10 cellular contexts compared by ENCODE assay signal in genomic region chr11:128841461-128842072, GRCh38. TPM values are rescaled to one million over a fixed set of nuclear protein-coding genes. Genes with fewer than 3 reads are reported as not detected.
DNase-seq lines count a peak whose midpoint lies in the region; ATAC-seq, FAIRE-seq and TF ChIP-seq lines count a peak whose summit lies in the region.
"Had no signal": no experiment of that assay in that cellular context is flagged by ENCODE, and none has a peak within 500 bp of the region (broad histone marks: within the 10 kb centered on the region; RNA-seq: fewer than 3 reads in every experiment).

No MANE protein-coding gene starts in this region.

- peak; percentile 58 for ATAC-seq in GM18858 (IDR thresholded peaks at IDR 0.05; ENCODE audit: unreplicated experiment)
- ATAC-seq in GM21576 (IDR thresholded peaks at IDR 0.05; ENCODE audit: unreplicated experiment), result peak; percentile 60
- ATAC-seq in HG03469 (IDR thresholded peaks at IDR 0.05; ENCODE audit: unreplicated experiment), result peak; percentile 49
- ATAC-seq in activated CD4-positive, alpha-beta T cell treated with anti-CD3 and anti-CD28 coated beads for 36 hours, result no peak

- H3K9me3 ChIP-seq in kidney (ENCODE audit: control insufficient read depth in 1 of 2, low read length in 2 of 2) (no peaks in the 10 kb centered on the region), SK-N-SH (no peaks in the 10 kb centered on the region), tibial artery (no peaks in the 10 kb centered on the region)

- H3K79me2 ChIP-seq in SK-N-SH (ENCODE audit: insufficient read depth), result no peaks in the 10 kb centered on the region

- no peaks in the 10 kb centered on the region for H3K27me3 ChIP-seq in SK-N-SH (ENCODE audit: insufficient read depth)
- H3K27me3 ChIP-seq in tibial artery, result peaks cover 0 to 6% of the 10 kb centered on the region in 2 donors

- H3K4me3 ChIP-seq in kidney (ENCODE audit: low read length in 2 of 2) (peak overlapping the region; percentile 4 to 18), SK-N-SH (ENCODE audit: low read depth in 2 of 2, low read length in 1 of 2) (no peak overlapping the region), tibial artery (no peak overlapping the region)

- H3K27ac ChIP-seq in kidney (ENCODE audit: low read depth in 2 of 2, low read length in 2 of 2), result peak overlapping the region in 1 of 2 donors; percentile 26
- no peak overlapping the region for H3K27ac ChIP-seq in SK-N-SH (ENCODE audit: low read depth in 2 of 2, low read length in 1 of 2)
- no peak overlapping the region for H3K27ac ChIP-seq in tibial artery

- peaks cover 16 to 21% of the 10 kb centered on the region in 2 donors for H3K4me1 ChIP-seq in kidney (ENCODE audit: control insufficient read depth in 1 of 2, insufficient read depth in 1 of 2, low read depth in 1 of 2, low read length in 2 of 2)
- no peaks in the 10 kb centered on the region for H3K4me1 ChIP-seq in SK-N-SH (ENCODE audit: control insufficient read depth in 1 of 2, insufficient read depth in 2 of 2, low read depth in 1 of 2, low read length in 1 of 2)
- no peaks in the 10 kb centered on the region for H3K4me1 ChIP-seq in tibial artery

- H3K9ac ChIP-seq in kidney (ENCODE audit: low read length in 2 of 2), result peak overlapping the region in 1 of 2 donors; percentile 15
- H3K9ac ChIP-seq in SK-N-SH, result no peak overlapping the region

- H3K36me3 Mint-ChIP-seq in activated CD4-positive, alpha-beta T cell treated with anti-CD3 and anti-CD28 coated beads for 36 hours (ENCODE audit: low read depth), result no peaks in the 10 kb centered on the region

- no peaks in the 10 kb centered on the region for H3K9me3 Mint-ChIP-seq in activated CD4-positive, alpha-beta T cell treated with anti-CD3 and anti-CD28 coated beads for 36 hours (ENCODE audit: low read depth)

- no peaks in the 10 kb centered on the region for H3K9me2 ChIP-seq in SK-N-SH

- H3K4me1 Mint-ChIP-seq in activated CD4-positive, alpha-beta T cell treated with anti-CD3 and anti-CD28 coated beads for 36 hours, result peaks cover 77% of the 10 kb centered on the region

- no peak for TF ChIP-seq EP300 in SK-N-SH (IDR thresholded peaks at IDR 0.05; ENCODE audit: borderline replicate concordance in 1 of 2, low read depth in 1 of 2, low read length in 1 of 2)

- H4K20me1 ChIP-seq in SK-N-SH (ENCODE audit: insufficient read depth), result no peaks in the 10 kb centered on the region

- CTCF ChIA-PET in SK-N-SH (lab: Yijun Ruan, JAX), result interaction anchor here (0.9 to 1.1 kb wide), 2 partner anchors 11 to 669 kb away, joined by 3 read pairs; no protein-coding TSS in a partner anchor
- CTCF ChIA-PET in activated CD4-positive, alpha-beta T cell treated with anti-CD3 and anti-CD28 coated beads for 36 hours (lab: Charles Lee), result no interaction called here

- H3K27ac Mint-ChIP-seq in activated CD4-positive, alpha-beta T cell treated with anti-CD3 and anti-CD28 coated beads for 36 hours, result no peak overlapping the region

- intact Hi-C loops in kidney (cut with DNase I), result no loop called here
- intact Hi-C loops in tibial artery (cut with DNase I; ENCODE audit: low total_unique reads), result no loop called here
- intact Hi-C loops in activated CD4-positive, alpha-beta T cell treated with anti-CD3 and anti-CD28 coated beads for 36 hours (cut with DNase I, micrococcal nuclease), result no loop called here

- H3K36me3 ChIP-seq in kidney (ENCODE audit: control insufficient read depth in 1 of 2, insufficient read depth in 2 of 2, low read length in 2 of 2) (peaks cover 0 to 10% of the 10 kb centered on the region in 2 donors), SK-N-SH (replicated peaks in 1 of 2; ENCODE audit: control insufficient read depth in 1 of 2, insufficient read depth in 2 of 2, low read length in 1 of 2) (no peaks in the 10 kb centered on the region), tibial artery (no peaks in the 10 kb centered on the region)

- no peak overlapping the region for H3K4me2 ChIP-seq in SK-N-SH

- 81% methylated on average over 7 of the region's 7 CpGs for WGBS in SK-N-SH (ENCODE audit: low lambda C conversion rate)

- no peak for FAIRE-seq in kidney (lab: Jason Lieb, UNC)
- FAIRE-seq: G401.6 had no signal

- no peaks in the 10 kb centered on the region for H3F3A ChIP-seq in SK-N-SH (replicated peaks; ENCODE audit: insufficient read depth)

- H3K27me3 Mint-ChIP-seq in activated CD4-positive, alpha-beta T cell treated with anti-CD3 and anti-CD28 coated beads for 36 hours, result no peaks in the 10 kb centered on the region

- POLR2A ChIA-PET in SK-N-SH (lab: Yijun Ruan, JAX), result no interaction called here
- POLR2A ChIA-PET in activated CD4-positive, alpha-beta T cell treated with anti-CD3 and anti-CD28 coated beads for 36 hours (lab: Charles Lee), result no interaction called here

- TF ChIP-seq CTCF in kidney (IDR thresholded peaks at IDR 0.05; ENCODE audit: borderline replicate concordance, extremely low read depth, insufficient read depth) (no peak), SK-N-SH (IDR thresholded peaks at IDR 0.05) (no peak), tibial artery (IDR thresholded peaks at IDR 0.05) (no peak)

- no peak for DNase-seq in kidney
- DNase-seq in middle frontal gyrus (ENCODE audit: extremely low spot score, low spot score), result no peak
- no peak for DNase-seq in SK-N-SH
- DNase-seq in tibial artery, result no peak
- no peak for DNase-seq in activated CD4-positive, alpha-beta T cell treated with anti-CD3 and anti-CD28 coated beads for 36 hours

- H2AFZ ChIP-seq in SK-N-SH (ENCODE audit: low read depth), result no peak overlapping the region

- no peak for TF ChIP-seq RAD21 in SK-N-SH (IDR thresholded peaks at IDR 0.05; ENCODE audit: low read length)

- no peak overlapping the region for H3K4me3 Mint-ChIP-seq in activated CD4-positive, alpha-beta T cell treated with anti-CD3 and anti-CD28 coated beads for 36 hours

TF ChIP-seq in SK-N-SH, 30 proteins besides CTCF, POLR2A, EP300 and RAD21:
- TF ChIP-seq IRF3 (IDR thresholded peaks at IDR 0.05; ENCODE audit: low read depth, low read length) (no peak), CHD2 (IDR thresholded peaks at IDR 0.05; ENCODE audit: low read length, partially characterized antibody) (no peak), EZH2phosphoT487 (IDR thresholded peaks at IDR 0.05; ENCODE audit: borderline replicate concordance, low read depth) (no peak), GATA2 (CRISPR knock-in tag; IDR thresholded peaks at IDR 0.05) (no peak), YY1 (IDR thresholded peaks at IDR 0.05; ENCODE audit: low read depth) (no peak), PBX3 (IDR thresholded peaks at IDR 0.05) (no peak), JUND (IDR thresholded peaks at IDR 0.05) (no peak), FOXM1 (IDR thresholded peaks at IDR 0.05; ENCODE audit: low read depth) (no peak), SMC3 (IDR thresholded peaks at IDR 0.05; ENCODE audit: low read depth, low read length) (no peak), MEF2A (IDR thresholded peaks at IDR 0.05; ENCODE audit: borderline replicate concordance, low read depth) (no peak), RCOR1 (IDR thresholded peaks at IDR 0.05; ENCODE audit: low read length) (no peak)
- TF ChIP-seq, protein P1, sequence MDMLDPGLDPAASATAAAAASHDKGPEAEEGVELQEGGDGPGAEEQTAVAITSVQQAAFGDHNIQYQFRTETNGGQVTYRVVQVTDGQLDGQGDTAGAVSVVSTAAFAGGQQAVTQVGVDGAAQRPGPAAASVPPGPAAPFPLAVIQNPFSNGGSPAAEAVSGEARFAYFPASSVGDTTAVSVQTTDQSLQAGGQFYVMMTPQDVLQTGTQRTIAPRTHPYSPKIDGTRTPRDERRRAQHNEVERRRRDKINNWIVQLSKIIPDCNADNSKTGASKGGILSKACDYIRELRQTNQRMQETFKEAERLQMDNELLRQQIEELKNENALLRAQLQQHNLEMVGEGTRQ (IDR thresholded peaks at IDR 0.05; ENCODE audit: borderline replicate concordance, low read depth, low read length), result no peak

RNA-seq across cellular contexts. Expression of gene KCNJ1, which starts 25.5 kb away (rescaled TPM):
- total RNA-seq in kidney, result 175 TPM
- polyA plus RNA-seq in kidney (ENCODE audit: insufficient read depth, low read depth, low replicate concordance), result 355 TPM
- polyA plus RNA-seq in SK-N-SH (2012; rRNA removed), result 0.03 TPM in 1 of 2 replicates, not detected in the other
- under 0.01 and 0.01 TPM in 2 replicates for polyA plus RNA-seq in SK-N-SH (2012; cell fraction: cytosol; rRNA removed)
- 0.21 TPM in 1 of 2 replicates, not detected in the other for polyA plus RNA-seq in SK-N-SH (2012; cell fraction: nucleus; rRNA removed)
- not detected for total RNA-seq in activated CD4-positive, alpha-beta T cell treated with anti-CD3 and anti-CD28 coated beads for 36 hours

RNA-seq across cellular contexts. Expression of gene KCNJ5, which starts 49.6 kb away (rescaled TPM):
- total RNA-seq in kidney, result 6.5 TPM
- polyA plus RNA-seq in kidney (ENCODE audit: insufficient read depth, low read depth, low replicate concordance), result 5.7 TPM
- polyA plus RNA-seq in SK-N-SH (2012; rRNA removed), result 0.03 TPM in 1 of 2 replicates, not detected in the other
- polyA plus RNA-seq in SK-N-SH (2012; cell fraction: cytosol; rRNA removed), result not detected in 2 replicates
- 0.01 TPM in 1 of 2 replicates, not detected in the other for polyA plus RNA-seq in SK-N-SH (2012; cell fraction: nucleus; rRNA removed)
- not detected for total RNA-seq in activated CD4-positive, alpha-beta T cell treated with anti-CD3 and anti-CD28 coated beads for 36 hours
- total RNA-seq: dermis microvascular lymphatic vessel endothelial cell had no signal

Comparison
In these comparisons a context has a peak if more than half of its experiments do, and no peak if none do; other contexts are left out.
1. H3K4me3 ChIP-seq: peak in kidney (2 of 2); none in SK-N-SH (0 of 2) and tibial artery (0 of 2).
2. RNA of gene KCNJ1, which starts 25.5 kb away (total RNA-seq): 175 TPM in kidney (single experiment); not detected in activated CD4-positive, alpha-beta T cell treated with anti-CD3 and anti-CD28 coated beads for 36 hours; every median in the first group is over 100 times any median in the second.